In the genomic region with DNA sequence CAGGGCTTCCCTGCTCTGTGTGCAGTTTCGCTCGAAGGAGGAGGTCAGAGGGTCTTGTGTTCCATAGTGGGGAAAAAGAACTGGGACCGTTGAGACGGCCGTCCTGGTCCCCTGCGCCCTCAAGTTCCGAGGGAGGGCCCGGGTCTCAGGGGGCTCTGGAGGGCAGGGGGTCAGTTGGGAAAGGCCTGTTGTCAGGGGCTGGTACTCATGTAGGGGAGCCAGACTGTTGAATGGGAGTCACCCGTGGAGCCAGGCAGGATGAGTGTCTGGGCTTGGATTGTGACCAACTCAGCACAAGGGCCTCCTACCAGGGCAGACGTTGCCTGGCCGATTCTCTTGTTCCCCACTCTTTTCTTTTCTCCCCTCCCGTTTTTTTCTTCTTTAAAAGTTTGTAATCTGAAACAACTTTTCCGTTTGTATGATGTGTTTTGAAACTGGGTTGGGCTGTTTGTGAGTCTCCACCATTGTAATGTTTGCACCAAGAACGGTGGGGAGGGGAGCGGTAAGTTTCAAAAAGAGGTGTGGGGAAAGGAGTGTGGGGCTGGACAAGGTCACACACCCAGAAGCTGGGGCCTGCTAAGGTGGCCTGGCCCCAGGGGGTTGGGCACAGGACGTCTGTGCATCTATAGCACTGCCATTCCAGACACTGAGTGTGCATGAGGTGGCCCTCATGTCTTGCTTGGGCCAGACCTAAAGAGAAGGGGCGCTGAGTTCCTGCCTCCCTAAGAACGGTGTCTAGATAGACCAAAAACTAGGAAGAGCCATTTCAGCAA, we compare ENCODE assay signal across 8 cellular contexts. TPM values are rescaled to one million over a fixed set of nuclear protein-coding genes. Genes with fewer than 3 reads are reported as not detected.
A peak's percentile ranks its signal among the peaks of the same experiment; 100 is the strongest.
DNase-seq lines count a peak whose midpoint lies in the region; ATAC-seq, FAIRE-seq and TF ChIP-seq lines count a peak whose summit lies in the region.

No MANE protein-coding gene starts in this region.

- TF ChIP-seq POLR2A in GM12891 (IDR thresholded peaks at IDR 0.05; ENCODE audit: low read depth, low read length) = no peak

- H3K27me3 Mint-ChIP-seq in CD8-positive, alpha-beta T cell (ENCODE audit: low read depth) = no peaks in the 10 kb centered on the region
- H3K27me3 Mint-ChIP-seq in activated T-helper 2 cell treated with anti-CD3 and anti-CD28 coated beads, Interferon-gamma antibody, Interleukin-2, Interleukin-4, amounts not matched to agents 10 μg/mL and 5 μg/mL and 100 μg/mL, durations not matched to agents 14 hours and 24 hours and 36 hours (ENCODE audit: low read depth) = no peaks in the 10 kb centered on the region

- H3K4me3 Mint-ChIP-seq in CD8-positive, alpha-beta T cell = peak overlapping the region; percentile 97
- peak overlapping the region; percentile 97 for H3K4me3 Mint-ChIP-seq in activated T-helper 2 cell treated with anti-CD3 and anti-CD28 coated beads, Interferon-gamma antibody, Interleukin-2, Interleukin-4, amounts not matched to agents 10 μg/mL and 5 μg/mL and 100 μg/mL, durations not matched to agents 14 hours and 24 hours and 36 hours (ENCODE audit: low read depth)

- H3K27me3 ChIP-seq in CD8-positive, alpha-beta T cell (ENCODE audit: insufficient read depth, low read length) = no peaks in the 10 kb centered on the region
- no peaks in the 10 kb centered on the region for H3K27me3 ChIP-seq in osteoblast (ENCODE audit: insufficient read depth, low read length)

- peaks cover 13% of the 10 kb centered on the region for H3K36me3 Mint-ChIP-seq in CD8-positive, alpha-beta T cell
- peaks cover 29% of the 10 kb centered on the region for H3K36me3 Mint-ChIP-seq in activated T-helper 2 cell treated with anti-CD3 and anti-CD28 coated beads, Interferon-gamma antibody, Interleukin-2, Interleukin-4, amounts not matched to agents 10 μg/mL and 5 μg/mL and 100 μg/mL, durations not matched to agents 14 hours and 24 hours and 36 hours (ENCODE audit: low read depth)

- peak; percentile 34 for ATAC-seq in CD8-positive, alpha-beta T cell

- peaks cover 48% of the 10 kb centered on the region for H3K79me2 ChIP-seq in osteoblast (ENCODE audit: insufficient read depth, low read length)

- H3K27ac ChIP-seq in CD8-positive, alpha-beta T cell (ENCODE audit: low read depth, low read length) = peak overlapping the region; percentile 77
- peak overlapping the region; percentile 58 for H3K27ac ChIP-seq in osteoblast (ENCODE audit: low read depth, low read length)

- FAIRE-seq in GM12891 (lab: Jason Lieb, UNC) = no peak

- peaks cover 29% of the 10 kb centered on the region for H3K4me1 ChIP-seq in CD8-positive, alpha-beta T cell (ENCODE audit: insufficient read depth, low read length)
- H3K4me1 ChIP-seq in osteoblast (ENCODE audit: insufficient read depth, low read length) = peaks cover 11% of the 10 kb centered on the region

- CTCF ChIA-PET in CD8-positive, alpha-beta T cell (lab: Charles Lee) = interaction anchor here (1.1 to 8.7 kb wide), 5 partner anchors 13 to 83 kb away, joined by 3 to 105 read pairs (median 5); no protein-coding TSS in a partner anchor

- peaks cover 67% of the 10 kb centered on the region for H3K4me1 Mint-ChIP-seq in CD8-positive, alpha-beta T cell (ENCODE audit: low read depth)
- H3K4me1 Mint-ChIP-seq in activated T-helper 2 cell treated with anti-CD3 and anti-CD28 coated beads, Interferon-gamma antibody, Interleukin-2, Interleukin-4, amounts not matched to agents 10 μg/mL and 5 μg/mL and 100 μg/mL, durations not matched to agents 14 hours and 24 hours and 36 hours (ENCODE audit: low read depth) = peaks cover 47% of the 10 kb centered on the region

- peaks cover 3% of the 10 kb centered on the region for H4K20me1 ChIP-seq in osteoblast (ENCODE audit: insufficient read depth, low read length)

- peak overlapping the region; percentile 70 for H3K4me3 ChIP-seq in CD8-positive, alpha-beta T cell (ENCODE audit: low read depth, low read length)
- peak overlapping the region; percentile 73 to 89 for H3K4me3 ChIP-seq in foreskin fibroblast (ENCODE audit: low read depth in 1 of 2, low read length in 2 of 2)
- H3K4me3 ChIP-seq in osteoblast (ENCODE audit: insufficient read depth, low read length) = peak overlapping the region; percentile 89

- peak overlapping the region; percentile 92 for H3K4me2 ChIP-seq in osteoblast (ENCODE audit: insufficient read depth, low read length)

- intact Hi-C loops in CD8-positive, alpha-beta T cell (cut with DNase I, micrococcal nuclease) = loop anchor here (1.0 to 10.0 kb wide), 7 partner anchors 9 to 295 kb away; partner anchors contain the start of genes CNOT10 (in 2 of the 2) and DYNC1LI1 (in 1 of the 2)
- intact Hi-C loops in activated T-helper 2 cell treated with anti-CD3 and anti-CD28 coated beads, Interferon-gamma antibody, Interleukin-2, Interleukin-4, amounts not matched to agents 10 μg/mL and 5 μg/mL and 100 μg/mL, durations not matched to agents 14 hours and 24 hours and 36 hours (cut with micrococcal nuclease) = loop anchor here (2.0 to 10.0 kb wide), 4 partner anchors 40 to 858 kb away; partner anchors contain the start of genes CNOT10 and STT3B

- POLR2A ChIA-PET in CD8-positive, alpha-beta T cell (lab: Charles Lee) = interaction anchor here (1.1 to 2.3 kb wide), 4 partner anchors 10 to 75 kb away, joined by 4 to 15 read pairs (median 7); no protein-coding TSS in a partner anchor

- H2AFZ ChIP-seq in osteoblast (ENCODE audit: low read length) = peak overlapping the region; percentile 96

- H3K27ac Mint-ChIP-seq in CD8-positive, alpha-beta T cell = peak overlapping the region; percentile 98
- peak overlapping the region; percentile 97 for H3K27ac Mint-ChIP-seq in activated T-helper 2 cell treated with anti-CD3 and anti-CD28 coated beads, Interferon-gamma antibody, Interleukin-2, Interleukin-4, amounts not matched to agents 10 μg/mL and 5 μg/mL and 100 μg/mL, durations not matched to agents 14 hours and 24 hours and 36 hours

- no peaks in the 10 kb centered on the region for H3K9me3 ChIP-seq in CD8-positive, alpha-beta T cell (ENCODE audit: low read length)
- H3K9me3 ChIP-seq in osteoblast (ENCODE audit: low read depth, low read length) = no peaks in the 10 kb centered on the region

- no peak for TF ChIP-seq CTCF in CD8-positive, alpha-beta T cell (IDR thresholded peaks at IDR 0.05)
- no peak for TF ChIP-seq CTCF in foreskin fibroblast (IDR thresholded peaks at IDR 0.05; ENCODE audit: low read depth, low read length)
- TF ChIP-seq CTCF in osteoblast (IDR thresholded peaks at IDR 0.05; ENCODE audit: extremely low read depth, low read depth, low read length) = no peak

- no peaks in the 10 kb centered on the region for H3K9me3 Mint-ChIP-seq in CD8-positive, alpha-beta T cell
- H3K9me3 Mint-ChIP-seq in activated T-helper 2 cell treated with anti-CD3 and anti-CD28 coated beads, Interferon-gamma antibody, Interleukin-2, Interleukin-4, amounts not matched to agents 10 μg/mL and 5 μg/mL and 100 μg/mL, durations not matched to agents 14 hours and 24 hours and 36 hours = no peaks in the 10 kb centered on the region

- peak in 3 of 7 experiments; percentile 27 to 31 (median 30) for DNase-seq in CD8-positive, alpha-beta T cell
- DNase-seq in HT1080 (ENCODE audit: low read depth) (peak; percentile 55), foreskin fibroblast (peak; percentile 79 to 91), osteoblast (ENCODE audit: insufficient read length, low spot score, missing footprints) (peak; percentile 92), GM12891 (ENCODE audit: insufficient read length, low spot score) (no peak), hippocampal formation (lab: John Stamatoyannopoulos, UW) (no peak), SKM-1 (lab: John Stamatoyannopoulos, UW; ENCODE audit: unreplicated experiment) (no peak)
- DNase-seq in activated T-helper 2 cell treated with anti-CD3 and anti-CD28 coated beads, Interferon-gamma antibody, Interleukin-2, Interleukin-4, amounts not matched to agents 10 μg/mL and 5 μg/mL and 100 μg/mL, durations not matched to agents 14 hours and 24 hours and 36 hours (ENCODE audit: low spot score) = no peak

- H3K36me3 ChIP-seq in CD8-positive, alpha-beta T cell (ENCODE audit: insufficient read depth, low read length) = no peaks in the 10 kb centered on the region
- H3K36me3 ChIP-seq in osteoblast (ENCODE audit: insufficient read depth, low read length) = no peaks in the 10 kb centered on the region

TF ChIP-seq in GM12891, 5 proteins besides CTCF, POLR2A, EP300 and RAD21:
- TF ChIP-seq SPI1 (IDR thresholded peaks at IDR 0.05; ENCODE audit: low read depth, low read length) = no peak
- TF ChIP-seq POLR2AphosphoS5 (IDR thresholded peaks at IDR 0.05; ENCODE audit: low read depth, low read length) = no peak
- no peak for TF ChIP-seq TAF1 (IDR thresholded peaks at IDR 0.05; ENCODE audit: low read depth, low read length)
- no peak for TF ChIP-seq PAX5 (IDR thresholded peaks at IDR 0.05; ENCODE audit: insufficient read depth, low read length, severe bottlenecking)
- no peak for TF ChIP-seq POU2F2 (IDR thresholded peaks at IDR 0.05; ENCODE audit: low read depth, low read length)

RNA-seq across cellular contexts. Expression of gene CMTM7, which starts 1.1 kb away (rescaled TPM):
- 10 to 100 TPM; 18.8 to 19.5 TPM for total RNA-seq in CD8-positive, alpha-beta T cell
- 39.2 and 57.9 TPM in 2 replicates for total RNA-seq in HT1080 (2014; rRNA removed; shearing (Covaris generic))
- polyA plus RNA-seq in HT1080 (2015; cell fraction: cytosol; rRNA removed) = 146 and 165 TPM in 2 replicates
- 79.1 and 84.8 TPM in 2 replicates for polyA plus RNA-seq in HT1080 (2015; cell fraction: nucleus; rRNA removed)
- 60.0 and 60.9 TPM in 2 replicates for total RNA-seq in activated T-helper 2 cell treated with anti-CD3 and anti-CD28 coated beads, Interferon-gamma antibody, Interleukin-2, Interleukin-4, amounts not matched to agents 10 μg/mL and 5 μg/mL and 100 μg/mL, durations not matched to agents 14 hours and 24 hours and 36 hours
- total RNA-seq in osteoblast = 7.2 and 10.0 TPM in 2 replicates
- polyA plus RNA-seq in GM12891 (2012; ENCODE audit: low read depth, missing spikeins) = 8.0 TPM

Comparison
In these comparisons a context has a peak if more than half of its experiments do, and no peak if none do; other contexts are left out.
1. DNase-seq: peak in HT1080 (single experiment), foreskin fibroblast (2 of 2) and osteoblast (single experiment); none in activated T-helper 2 cell treated with anti-CD3 and anti-CD28 coated beads, Interferon-gamma antibody, Interleukin-2, Interleukin-4, amounts not matched to agents 10 μg/mL and 5 μg/mL and 100 μg/mL, durations not matched to agents 14 hours and 24 hours and 36 hours (single experiment), GM12891 (single experiment), hippocampal formation (0 of 2) and SKM-1 (single experiment).
2. Peak in every context shown above with its lines, with median percentiles within 50 percentile points of each other: H3K4me3 ChIP-seq.